In genomic region chr6:117074672-117075071, GRCh38 we compare ENCODE assay signal across 22 cellular contexts.
A peak's percentile ranks its signal among the peaks of the same experiment; 100 is the strongest.
DNase-seq lines count a peak whose midpoint lies in the region; ATAC-seq and TF ChIP-seq lines count a peak whose summit lies in the region.
"Had no signal": no experiment of that assay in that cellular context is flagged by ENCODE, and none has a peak within 500 bp of the region (broad histone marks: within the 10 kb centered on the region; RNA-seq: fewer than 3 reads in every experiment).

No MANE protein-coding gene starts in this region.

- TF ChIP-seq CTCF in esophagus muscularis mucosa (IDR thresholded peaks at IDR 0.05) (no peak), adrenal gland (IDR thresholded peaks at IDR 0.05) (no peak)

- H3K27me3 ChIP-seq in esophagus muscularis mucosa (peaks cover 0 to 11% (median 0%) of the 10 kb centered on the region in 4 donors), adrenal gland (no peaks in the 10 kb centered on the region)
- H3K27me3 ChIP-seq: BE2C; BLaER1 treated with 17β-estradiol and CSF1 and Interleukin-3, amounts not matched to agents 10 nM and 100 nM had no signal

- H3K4me1 ChIP-seq in esophagus muscularis mucosa (no peaks in the 10 kb centered on the region), adrenal gland (replicated peaks in 1 of 2) (no peaks in the 10 kb centered on the region)
- H3K4me1 ChIP-seq: A549; BE2C; BLaER1 treated with 17β-estradiol and CSF1 and Interleukin-3, amounts not matched to agents 10 nM and 100 nM had no signal

- H3K4me3 ChIP-seq in esophagus muscularis mucosa (no peak overlapping the region), adrenal gland (no peak overlapping the region)
- H3K4me3 ChIP-seq: A549; BLaER1 treated with 17β-estradiol and CSF1 and Interleukin-3, amounts not matched to agents 10 nM and 100 nM had no signal

- H3K36me3 ChIP-seq in esophagus muscularis mucosa: no peaks in the 10 kb centered on the region
- no peaks in the 10 kb centered on the region for H3K36me3 ChIP-seq in adrenal gland (replicated peaks in 1 of 2)
- H3K36me3 ChIP-seq: BE2C; BLaER1 treated with 17β-estradiol and CSF1 and Interleukin-3, amounts not matched to agents 10 nM and 100 nM had no signal

- H3K9me3 ChIP-seq in esophagus muscularis mucosa (no peaks in the 10 kb centered on the region), adrenal gland (replicated peaks in 1 of 3) (no peaks in the 10 kb centered on the region)
- H3K9me3 ChIP-seq: A549, BE2C had no signal

- DNase-seq in Right ventricle myocardium inferior (ENCODE audit: missing footprints) (no peak), cardiac septum (ENCODE audit: low spot score) (no peak), A172 (ENCODE audit: low spot score) (peak; percentile 5), NCI-H226 (peak; percentile 49), islet precursor cell (peak; percentile 60), esophagus muscularis mucosa (ENCODE audit: extremely low spot score) (no peak), SK-N-DZ (ENCODE audit: low spot score) (no peak), adrenal gland (no peak)
- DNase-seq: ACHN; AML-193; BE2C; Calu3; CD4-positive, alpha-beta T cell; CD8-positive, alpha-beta memory T cell; DMS53; DMS79 treated with DMSO at 0.1 percent for 48 hours; GF-D8; H7; HCEC 1CT had no signal

- peak; percentile 34 for ATAC-seq in Right ventricle myocardium inferior
- ATAC-seq: A549 had no signal

- TF ChIP-seq POLR2A in esophagus muscularis mucosa (IDR thresholded peaks at IDR 0.05; ENCODE audit: low read depth): no peak
- no peak for TF ChIP-seq POLR2A in adrenal gland (IDR thresholded peaks at IDR 0.05)

- H3K27ac ChIP-seq in esophagus muscularis mucosa (replicated peaks in 1 of 4): no peak overlapping the region
- H3K27ac ChIP-seq in adrenal gland: no peak overlapping the region
- H3K27ac ChIP-seq: 22Rv1; A549; BLaER1 treated with 17β-estradiol and CSF1 and Interleukin-3, amounts not matched to agents 10 nM and 100 nM had no signal

- intact Hi-C loops in Right ventricle myocardium inferior (cut with DNase I) (loop anchor here (10.0 kb wide), 1 partner anchor 90 kb away; no protein-coding TSS in a partner anchor), cardiac septum (cut with DNase I) (no loop called here), esophagus muscularis mucosa (cut with DNase I) (no loop called here), adrenal gland (cut with DNase I) (no loop called here)

- TF ChIP-seq EP300 in esophagus muscularis mucosa (IDR thresholded peaks at IDR 0.05): no peak

- WGBS in esophagus muscularis mucosa: 29% methylated on average over 5 of the region's 5 CpGs
- WGBS in adrenal gland, 4 donors: 31 to 44% (median 33%) methylated on average over 5 of the region's 5 CpGs

Comparison
In these comparisons a context has a peak if more than half of its experiments do, and no peak if none do; other contexts are left out.
1. DNase-seq: peak in A172 (single experiment), NCI-H226 (single experiment) and islet precursor cell (single experiment); none in Right ventricle myocardium inferior (single experiment), cardiac septum (single experiment), esophagus muscularis mucosa (single experiment), SK-N-DZ (single experiment) and adrenal gland (0 of 7).